ENCODE assay signal across 13 cellular contexts in genomic region chr20:63973160-63973479, GRCh38. TPM values are rescaled to one million over a fixed set of nuclear protein-coding genes. Genes with fewer than 3 reads are reported as not detected.
A peak's percentile ranks its signal among the peaks of the same experiment; 100 is the strongest.
DNase-seq lines count a peak whose midpoint lies in the region; ATAC-seq and TF ChIP-seq lines count a peak whose summit lies in the region.
"Had no signal": no experiment of that assay in that cellular context is flagged by ENCODE, and none has a peak within 500 bp of the region (broad histone marks: within the 10 kb centered on the region; RNA-seq: fewer than 3 reads in every experiment).

No MANE protein-coding gene starts in this region.

- RAD21 ChIA-PET in HCT116 (lab: Charles Lee; ENCODE audit: low non-redundant PET in 1 of 2, low total read pairs in 2 of 2, uncharacterized antibody in 2 of 2, unreplicated experiment in 2 of 2) = interaction anchor here (0.6 to 1.2 kb wide), 4 partner anchors 17 to 477 kb away, joined by 3 to 4 read pairs (median 3); partner anchors contain the start of gene UCKL1 (in 1 of the 2)

- H3K4me3 Mint-ChIP-seq in dendritic cell treated with granulocyte-macrophage colony-stimulating factor and Interleukin-4, amounts not matched to agents 40 ng/mL and 50 ng/mL, for 4 days = no peak overlapping the region
- peak overlapping the region; percentile 59 to 81 (median 72) for H3K4me3 Mint-ChIP-seq in nephron
- H3K4me3 Mint-ChIP-seq: stimulated activated memory B cell treated with anti-CD40 and anti-IgM and Interleukin-4, amounts not matched to agents 10 μg/mL and 1 μg/mL and 100 μg/mL, for 72 hours had no signal

- no TSS peak for BruUV-seq in HCT116 (replicated peaks; lab: Mats Ljungman, UMichigan)

- H3K9me3 Mint-ChIP-seq in dendritic cell treated with granulocyte-macrophage colony-stimulating factor and Interleukin-4, amounts not matched to agents 40 ng/mL and 50 ng/mL, for 4 days = no peaks in the 10 kb centered on the region
- H3K9me3 Mint-ChIP-seq in nephron = no peaks in the 10 kb centered on the region
- H3K9me3 Mint-ChIP-seq: naive B cell; stimulated activated memory B cell treated with anti-CD40 and anti-IgM and Interleukin-4, amounts not matched to agents 10 μg/mL and 1 μg/mL and 100 μg/mL, for 72 hours had no signal

- TF ChIP-seq POLR2A in HCT116 (IDR thresholded peaks at IDR 0.05; ENCODE audit: borderline replicate concordance, extremely low read depth, insufficient read depth, insufficient read length) = no peak
- no peak for TF ChIP-seq POLR2A in GM18505 (IDR thresholded peaks at IDR 0.05; ENCODE audit: borderline replicate concordance, extremely low read depth, insufficient read depth, insufficient read length)

- H3K9ac ChIP-seq in HCT116 (ENCODE audit: low read length) = peak overlapping the region; percentile 62

- POLR2A ChIA-PET in HCT116 (lab: Charles Lee) = interaction anchor here (0.7 to 1.1 kb wide), 2 partner anchors 56 to 434 kb away, joined by 3 read pairs; no protein-coding TSS in a partner anchor

- intact Hi-C loops in HCT116 (cut with micrococcal nuclease) = loop anchor here (1.0 to 10.0 kb wide), 3 partner anchors 64 to 188 kb away; partner anchors contain the start of genes ABHD16B and TPD52L2
- intact Hi-C loops in dendritic cell treated with granulocyte-macrophage colony-stimulating factor and Interleukin-4, amounts not matched to agents 40 ng/mL and 50 ng/mL, for 4 days (cut with micrococcal nuclease) = loop anchor here (5.0 kb wide), 3 partner anchors 61 to 536 kb away; partner anchors contain the start of gene PTK6

- H2AFZ ChIP-seq in HCT116 (ENCODE audit: low read depth, low read length, poor library complexity, severe bottlenecking) = no peak overlapping the region

- no peak for DNase-seq in HCT116 (ENCODE audit: low read depth, low spot score)
- DNase-seq in islet precursor cell = no peak
- no peak for DNase-seq in GM19238 (ENCODE audit: insufficient read length, low spot score)
- no peak for DNase-seq in NK-92 treated with Interleukin-12 subunit alpha and Interleukin-12 subunit beta, amount 100 ng/mL, for 24 hours (lab: John Stamatoyannopoulos, UW)

- H3K36me3 Mint-ChIP-seq in dendritic cell treated with granulocyte-macrophage colony-stimulating factor and Interleukin-4, amounts not matched to agents 40 ng/mL and 50 ng/mL, for 4 days (ENCODE audit: low read depth) = peaks cover 12% of the 10 kb centered on the region
- H3K36me3 Mint-ChIP-seq in nephron (ENCODE audit: low read depth) = no peaks in the 10 kb centered on the region

- H3K27ac ChIP-seq in C4-2B = peak overlapping the region; percentile 78
- no peak overlapping the region for H3K27ac ChIP-seq in HCT116 (ENCODE audit: low read depth, low read length)

- no peak overlapping the region for H3K4me3 ChIP-seq in HCT116 (replicated peaks in 1 of 2; ENCODE audit: low read depth in 1 of 2, low read length in 2 of 2)
- H3K4me3 ChIP-seq: uterus had no signal

- no peaks in the 10 kb centered on the region for H3K9me3 ChIP-seq in HCT116 (ENCODE audit: control insufficient read depth in 1 of 2, insufficient read depth in 1 of 2, low read depth in 1 of 2, low read length in 2 of 2)
- H3K9me3 ChIP-seq: adrenal gland, sigmoid colon, uterus had no signal

- H3K4me2 ChIP-seq in HCT116 (ENCODE audit: low read length) = peak overlapping the region; percentile 94

- no peak for TF ChIP-seq CTCF in C4-2B (conservative IDR thresholded peaks at IDR 0.05)
- no peak for TF ChIP-seq CTCF in HCT116 (IDR thresholded peaks at IDR 0.05 in 2 of 3, conservative IDR thresholded peaks at IDR 0.05 in 1 of 3; ENCODE audit: borderline replicate concordance in 1 of 3, insufficient read depth in 1 of 3, low read depth in 2 of 3, low read length in 2 of 3)
- no peak for TF ChIP-seq CTCF in nephron (IDR thresholded peaks at IDR 0.05; ENCODE audit: unreplicated experiment in 3 of 3)

- no peaks in the 10 kb centered on the region for H3K36me3 ChIP-seq in HCT116 (ENCODE audit: control insufficient read depth in 1 of 2, insufficient read depth in 2 of 2, low read length in 2 of 2)
- H3K36me3 ChIP-seq: adrenal gland, sigmoid colon, uterus had no signal

- H4K20me1 ChIP-seq in HCT116 (ENCODE audit: insufficient read depth) = no peaks in the 10 kb centered on the region

- peaks cover 22 to 47% of the 10 kb centered on the region in 2 experiments for H3K4me1 ChIP-seq in HCT116 (ENCODE audit: control insufficient read depth in 1 of 2, insufficient read depth in 2 of 2, low read length in 2 of 2)

- H3K4me1 Mint-ChIP-seq in dendritic cell treated with granulocyte-macrophage colony-stimulating factor and Interleukin-4, amounts not matched to agents 40 ng/mL and 50 ng/mL, for 4 days (ENCODE audit: low read depth) = peaks cover 43% of the 10 kb centered on the region
- H3K4me1 Mint-ChIP-seq in nephron = peaks cover 15% of the 10 kb centered on the region

- no peak for TF ChIP-seq RAD21 in HCT116 (IDR thresholded peaks at IDR 0.05; ENCODE audit: low read depth)

- CTCF ChIA-PET in HCT116 (lab: Charles Lee) = interaction anchor here (1.4 to 2.1 kb wide), 5 partner anchors 15 to 664 kb away, joined by 5 to 30 read pairs (median 12); partner anchors contain the start of genes PTK6 and TPD52L2

- H3K27ac Mint-ChIP-seq in dendritic cell treated with granulocyte-macrophage colony-stimulating factor and Interleukin-4, amounts not matched to agents 40 ng/mL and 50 ng/mL, for 4 days = peak overlapping the region; percentile 38
- peak overlapping the region in 2 of 3 experiments; percentile 24 to 51 for H3K27ac Mint-ChIP-seq in nephron

- ATAC-seq in HCT116 (no peak), GM18505 (IDR thresholded peaks at IDR 0.05; ENCODE audit: unreplicated experiment) (no peak)

- peaks cover 37% of the 10 kb centered on the region for H3K27me3 Mint-ChIP-seq in dendritic cell treated with granulocyte-macrophage colony-stimulating factor and Interleukin-4, amounts not matched to agents 40 ng/mL and 50 ng/mL, for 4 days
- peaks cover 3% of the 10 kb centered on the region for H3K27me3 Mint-ChIP-seq in nephron (ENCODE audit: low read depth)
- H3K27me3 Mint-ChIP-seq: naive B cell; stimulated activated memory B cell treated with anti-CD40 and anti-IgM and Interleukin-4, amounts not matched to agents 10 μg/mL and 1 μg/mL and 100 μg/mL, for 72 hours had no signal

- H3K79me2 ChIP-seq in HCT116 (ENCODE audit: insufficient read depth, low read length) = peaks cover 4% of the 10 kb centered on the region; the same call in 1 of the 2 replicates

- H3K9me2 ChIP-seq in HCT116 (ENCODE audit: insufficient read depth) = no peaks in the 10 kb centered on the region

- H3K27me3 ChIP-seq in HCT116 (ENCODE audit: insufficient read depth, low read length) = no peaks in the 10 kb centered on the region
- H3K27me3 ChIP-seq: adrenal gland, uterus had no signal

TF ChIP-seq in HCT116, 20 proteins besides CTCF, POLR2A, EP300 and RAD21:
- no peak for TF ChIP-seq EZH2phosphoT487 (IDR thresholded peaks at IDR 0.05; ENCODE audit: borderline replicate concordance)
- TF ChIP-seq ZFX (IDR thresholded peaks at IDR 0.05) = no peak
- no peak for TF ChIP-seq EZH2 (IDR thresholded peaks at IDR 0.05)
- TF ChIP-seq EGR1 (IDR thresholded peaks at IDR 0.05; ENCODE audit: low read depth) = no peak
- TF ChIP-seq ELF1 (IDR thresholded peaks at IDR 0.05; ENCODE audit: borderline replicate concordance, low read depth) = no peak
- no peak for TF ChIP-seq FOSL1 (IDR thresholded peaks at IDR 0.05; ENCODE audit: low read depth)
- no peak for TF ChIP-seq CEBPB (IDR thresholded peaks at IDR 0.05; ENCODE audit: low read depth)
- TF ChIP-seq, protein P1, sequence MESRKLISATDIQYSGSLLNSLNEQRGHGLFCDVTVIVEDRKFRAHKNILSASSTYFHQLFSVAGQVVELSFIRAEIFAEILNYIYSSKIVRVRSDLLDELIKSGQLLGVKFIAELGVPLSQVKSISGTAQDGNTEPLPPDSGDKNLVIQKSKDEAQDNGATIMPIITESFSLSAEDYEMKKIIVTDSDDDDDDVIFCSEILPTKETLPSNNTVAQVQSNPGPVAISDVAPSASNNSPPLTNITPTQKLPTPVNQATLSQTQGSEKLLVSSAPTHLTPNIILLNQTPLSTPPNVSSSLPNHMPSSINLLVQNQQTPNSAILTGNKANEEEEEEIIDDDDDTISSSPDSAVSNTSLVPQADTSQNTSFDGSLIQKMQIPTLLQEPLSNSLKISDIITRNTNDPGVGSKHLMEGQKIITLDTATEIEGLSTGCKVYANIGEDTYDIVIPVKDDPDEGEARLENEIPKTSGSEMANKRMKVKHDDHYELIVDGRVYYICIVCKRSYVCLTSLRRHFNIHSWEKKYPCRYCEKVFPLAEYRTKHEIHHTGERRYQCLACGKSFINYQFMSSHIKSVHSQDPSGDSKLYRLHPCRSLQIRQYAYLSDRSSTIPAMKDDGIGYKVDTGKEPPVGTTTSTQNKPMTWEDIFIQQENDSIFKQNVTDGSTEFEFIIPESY (IDR thresholded peaks at IDR 0.05; ENCODE audit: extremely low read depth, insufficient replicate concordance, low read length) = no peak
- no peak for TF ChIP-seq MAX (IDR thresholded peaks at IDR 0.05)
- no peak for TF ChIP-seq SP1 (IDR thresholded peaks at IDR 0.05; ENCODE audit: low read depth)

RNA-seq across cellular contexts. Expression of gene ZNF512B, which starts 3.4 kb away (rescaled TPM):
- 10.3 TPM for total RNA-seq in HCT116 (2021; ENCODE audit: unreplicated experiment)
- 5.6 and 6.2 TPM in 2 replicates for polyA plus RNA-seq in HCT116 (2012)

RNA-seq across cellular contexts. Expression of gene SAMD10, which starts 6.3 kb away (rescaled TPM):
- total RNA-seq in HCT116 (2021; ENCODE audit: unreplicated experiment) = 4.2 TPM
- 3.1 and 3.9 TPM in 2 replicates for polyA plus RNA-seq in HCT116 (2012)

RNA-seq across cellular contexts. Expression of gene PRPF6, which starts 7.8 kb away (rescaled TPM):
- 74.9 TPM for total RNA-seq in HCT116 (2021; ENCODE audit: unreplicated experiment)
- polyA plus RNA-seq in HCT116 (2012) = 70.4 and 75.7 TPM in 2 replicates

RNA-seq across cellular contexts. Expression of gene UCKL1, which starts 16.9 kb away (rescaled TPM):
- 54.2 TPM for total RNA-seq in HCT116 (2021; ENCODE audit: unreplicated experiment)
- 67.3 and 79.7 TPM in 2 replicates for polyA plus RNA-seq in HCT116 (2012)
